ENCODE assay signal across 15 cellular contexts in genomic region chr14:22272408-22272807, GRCh38.
"Had no signal": no experiment of that assay in that cellular context is flagged by ENCODE, and none has a peak within 500 bp of the region (broad histone marks: within the 10 kb centered on the region; RNA-seq: fewer than 3 reads in every experiment).

No MANE protein-coding gene starts in this region.

- H3K36me3 ChIP-seq: colonic mucosa, heart right ventricle, left ventricle myocardium inferior, stomach, thoracic aorta had no signal

- H3K27me3 Mint-ChIP-seq: activated CD4-positive, alpha-beta memory T cell treated with anti-CD3 and anti-CD28 coated beads, Interleukin-2, amount 10 ng/mL, durations not matched to agents 7 days and 5 days had no signal

- H3K36me3 Mint-ChIP-seq: memory B cell had no signal

- H3K9me3 Mint-ChIP-seq: activated B cell treated with CpG ODN at 0.5 μM for 24 hours; activated CD4-positive, alpha-beta memory T cell treated with anti-CD3 and anti-CD28 coated beads, Interleukin-2, amount 10 ng/mL, durations not matched to agents 7 days and 5 days; memory B cell; nephron; T-helper 1 cell treated with Interleukin-12 subunit alpha and Interleukin-12 subunit beta and Interleukin-4 antibody, amounts not matched to agents 30 μg/mL and 1 μg/mL, for 36 hours had no signal

- H3K4me3 Mint-ChIP-seq: activated B cell treated with CpG ODN at 0.5 μM for 24 hours, memory B cell, nephron had no signal

- H3K4me3 ChIP-seq: colonic mucosa, heart right ventricle, left ventricle myocardium inferior, stomach, thoracic aorta had no signal

- H3K4me1 ChIP-seq: colonic mucosa, heart right ventricle, left ventricle myocardium inferior, stomach had no signal

- H3K27ac ChIP-seq: colonic mucosa, heart right ventricle, left ventricle myocardium inferior, stomach, thoracic aorta had no signal

- H3K27ac Mint-ChIP-seq: activated B cell treated with CpG ODN at 0.5 μM for 24 hours; activated CD4-positive, alpha-beta memory T cell treated with anti-CD3 and anti-CD28 coated beads, Interleukin-2, amount 10 ng/mL, durations not matched to agents 7 days and 5 days; memory B cell had no signal

- ATAC-seq: heart right ventricle, SK-N-SH treated with all-trans-retinoic acid at 6 μM for 48 hours had no signal

- H3K27me3 ChIP-seq: colonic mucosa had no signal

- DNase-seq: activated B cell treated with CpG ODN at 0.5 μM for 24 hours; activated CD4-positive, alpha-beta memory T cell treated with anti-CD3 and anti-CD28 coated beads, Interleukin-2, amount 10 ng/mL, durations not matched to agents 7 days and 5 days; activated gamma-delta T cell; colonic mucosa; effector CD4-positive, alpha-beta T cell; foreskin melanocyte; heart right ventricle; left ventricle myocardium inferior; stimulated activated CD4-positive, alpha-beta T cell treated with anti-CD3 and anti-CD28 coated beads, Interleukin-2, amount 100 ng/mL, for 48 hours; stomach had no signal

- H3K4me1 Mint-ChIP-seq: activated CD4-positive, alpha-beta memory T cell treated with anti-CD3 and anti-CD28 coated beads, Interleukin-2, amount 10 ng/mL, durations not matched to agents 7 days and 5 days; nephron had no signal

- H3K9me3 ChIP-seq: colonic mucosa, heart right ventricle, left ventricle myocardium inferior, stomach, thoracic aorta had no signal
